In genomic region chr6:31639449-31639861, GRCh38 we compare ENCODE assay signal across 13 cellular contexts. TPM values are rescaled to one million over a fixed set of nuclear protein-coding genes. Genes with fewer than 3 reads are reported as not detected.
DNase-seq lines count a peak whose midpoint lies in the region; ATAC-seq and TF ChIP-seq lines count a peak whose summit lies in the region.
"Had no signal": no experiment of that assay in that cellular context is flagged by ENCODE, and none has a peak within 500 bp of the region (broad histone marks: within the 10 kb centered on the region; RNA-seq: fewer than 3 reads in every experiment).

No MANE protein-coding gene starts in this region.

- H3K4me3 Mint-ChIP-seq in activated CD4-positive, alpha-beta T cell treated with anti-CD3 and anti-CD28 coated beads, Interleukin-2, amount 10 ng/mL, durations not matched to agents 24 days and 14 days, result no peak overlapping the region
- H3K4me3 Mint-ChIP-seq: B cell had no signal

- no peaks in the 10 kb centered on the region for H3K9me3 ChIP-seq in adipocyte (ENCODE audit: control insufficient read depth, low read length)
- H3K9me3 ChIP-seq: prostate gland, tibial artery had no signal

- intact Hi-C loops in activated CD4-positive, alpha-beta T cell treated with anti-CD3 and anti-CD28 coated beads, Interleukin-2, amount 10 ng/mL, durations not matched to agents 24 days and 14 days (cut with micrococcal nuclease), result no loop called here

- peak overlapping the region; percentile 77 for H3K27ac Mint-ChIP-seq in activated CD4-positive, alpha-beta T cell treated with anti-CD3 and anti-CD28 coated beads, Interleukin-2, amount 10 ng/mL, durations not matched to agents 24 days and 14 days
- H3K27ac Mint-ChIP-seq: B cell had no signal

- peak; percentile 13 for ATAC-seq in omental fat pad (ENCODE audit: low FRiP score)
- no peak for ATAC-seq in GM21529 (IDR thresholded peaks at IDR 0.05; ENCODE audit: unreplicated experiment)
- no peak for ATAC-seq in GM18867 (IDR thresholded peaks at IDR 0.05; ENCODE audit: unreplicated experiment)

- no peaks in the 10 kb centered on the region for H3K27me3 Mint-ChIP-seq in activated CD4-positive, alpha-beta T cell treated with anti-CD3 and anti-CD28 coated beads, Interleukin-2, amount 10 ng/mL, durations not matched to agents 24 days and 14 days
- H3K27me3 Mint-ChIP-seq: B cell had no signal

- no peak overlapping the region for H3K9ac ChIP-seq in adipocyte (ENCODE audit: low read length)

- peaks cover 8% of the 10 kb centered on the region for H3K4me1 Mint-ChIP-seq in activated CD4-positive, alpha-beta T cell treated with anti-CD3 and anti-CD28 coated beads, Interleukin-2, amount 10 ng/mL, durations not matched to agents 24 days and 14 days
- H3K4me1 Mint-ChIP-seq: B cell had no signal

- H3K9me3 Mint-ChIP-seq in activated CD4-positive, alpha-beta T cell treated with anti-CD3 and anti-CD28 coated beads, Interleukin-2, amount 10 ng/mL, durations not matched to agents 24 days and 14 days, result no peaks in the 10 kb centered on the region

- TF ChIP-seq CTCF in omental fat pad (IDR thresholded peaks at IDR 0.05), result no peak

- H3K36me3 ChIP-seq in adipocyte (ENCODE audit: control insufficient read depth, insufficient read depth, low read length, severe bottlenecking), result peaks cover 95% of the 10 kb centered on the region

- DNase-seq in activated CD4-positive, alpha-beta T cell treated with anti-CD3 and anti-CD28 coated beads, Interleukin-2, amount 10 ng/mL, durations not matched to agents 24 days and 14 days, result no peak
- DNase-seq in activated CD4-positive, alpha-beta T cell treated with anti-CD3 and anti-CD28 coated beads for 1 hour, result no peak
- peak; percentile 81 for DNase-seq in LHCN-M2 (ENCODE audit: low read depth)
- DNase-seq in adipocyte (ENCODE audit: low read depth), result peak; percentile 23
- no peak for DNase-seq in omental fat pad (ENCODE audit: low spot score)
- DNase-seq in NCI-H526 (lab: John Stamatoyannopoulos, UW), result no peak
- DNase-seq: NCI-H187 treated with DMSO at 0.1 percent for 48 hours, tibial artery had no signal

- H3K36me3 Mint-ChIP-seq in activated CD4-positive, alpha-beta T cell treated with anti-CD3 and anti-CD28 coated beads, Interleukin-2, amount 10 ng/mL, durations not matched to agents 24 days and 14 days (ENCODE audit: low read depth), result peaks cover 69% of the 10 kb centered on the region

- H3K27me3 ChIP-seq in adipocyte (replicated peaks; ENCODE audit: control insufficient read depth, insufficient read depth, low read length), result no peaks in the 10 kb centered on the region
- H3K27me3 ChIP-seq: tibial artery had no signal

- no peak overlapping the region for H3K4me3 ChIP-seq in adipocyte (ENCODE audit: low read length)
- H3K4me3 ChIP-seq: prostate gland, tibial artery had no signal

- H3K4me1 ChIP-seq in adipocyte (ENCODE audit: control insufficient read depth, insufficient read depth, low read length), result peaks cover 18% of the 10 kb centered on the region
- H3K4me1 ChIP-seq: prostate gland, tibial artery had no signal

RNA-seq across cellular contexts. Expression of gene BAG6, which starts 13.0 kb away (rescaled TPM):
- 324 and 342 TPM in 2 replicates for total RNA-seq in activated CD4-positive, alpha-beta T cell treated with anti-CD3 and anti-CD28 coated beads, Interleukin-2, amount 10 ng/mL, durations not matched to agents 24 days and 14 days
- 180 and 219 TPM in 2 replicates for total RNA-seq in LHCN-M2 (2014; rRNA removed)
- 249 TPM for polyA plus RNA-seq in LHCN-M2 (2012)
- 100 to 1,000 TPM; 137 to 231 (median 157) TPM for total RNA-seq in omental fat pad

RNA-seq across cellular contexts. Expression of gene APOM, which starts 16.2 kb away (rescaled TPM):
- 2.5 and 3.4 TPM in 2 replicates for total RNA-seq in activated CD4-positive, alpha-beta T cell treated with anti-CD3 and anti-CD28 coated beads, Interleukin-2, amount 10 ng/mL, durations not matched to agents 24 days and 14 days
- total RNA-seq in LHCN-M2 (2014; rRNA removed) (3.9 and 4.4 TPM in 2 replicates), omental fat pad (1 to 10 TPM; 2.4 to 5.0 (median 3.6) TPM)
- polyA plus RNA-seq in LHCN-M2 (2012), result 5.4 TPM
- total RNA-seq: glomerular endothelial cell had no signal

RNA-seq across cellular contexts. Expression of gene PRRC2A, which starts 18.9 kb away (rescaled TPM):
- total RNA-seq in activated CD4-positive, alpha-beta T cell treated with anti-CD3 and anti-CD28 coated beads, Interleukin-2, amount 10 ng/mL, durations not matched to agents 24 days and 14 days, result 290 and 303 TPM in 2 replicates
- total RNA-seq in LHCN-M2 (2014; rRNA removed) (75.9 and 81.7 TPM in 2 replicates), omental fat pad (100 to 1,000 TPM in 1 of 4 donors, 10 to 100 TPM in 3; 44.8 to 111 (median 65.4) TPM)
- 100 TPM for polyA plus RNA-seq in LHCN-M2 (2012)

RNA-seq across cellular contexts. Expression of gene C6orf47, which starts 21.1 kb away (rescaled TPM):
- 16.8 and 17.9 TPM in 2 replicates for total RNA-seq in activated CD4-positive, alpha-beta T cell treated with anti-CD3 and anti-CD28 coated beads, Interleukin-2, amount 10 ng/mL, durations not matched to agents 24 days and 14 days
- 30.0 and 31.3 TPM in 2 replicates for total RNA-seq in LHCN-M2 (2014; rRNA removed)
- 13.4 TPM for polyA plus RNA-seq in LHCN-M2 (2012)
- total RNA-seq in omental fat pad, result 10 to 100 TPM; 16.8 to 24.7 (median 21.2) TPM

RNA-seq across cellular contexts. Expression of gene AIF1, which starts 24.4 kb away (rescaled TPM):
- 68.2 and 69.6 TPM in 2 replicates for total RNA-seq in activated CD4-positive, alpha-beta T cell treated with anti-CD3 and anti-CD28 coated beads, Interleukin-2, amount 10 ng/mL, durations not matched to agents 24 days and 14 days
- total RNA-seq in LHCN-M2 (2014; rRNA removed), result not detected in 2 replicates
- not detected for polyA plus RNA-seq in LHCN-M2 (2012)
- total RNA-seq in omental fat pad, result 10 to 100 TPM; 57.3 to 95.1 (median 81.8) TPM
- total RNA-seq: glomerular endothelial cell had no signal

Comparison
In these comparisons a context has a peak if more than half of its experiments do, and no peak if none do; other contexts are left out.
1. DNase-seq: peak in LHCN-M2 (single experiment) and adipocyte (single experiment); none in activated CD4-positive, alpha-beta T cell treated with anti-CD3 and anti-CD28 coated beads, Interleukin-2, amount 10 ng/mL, durations not matched to agents 24 days and 14 days (single experiment), activated CD4-positive, alpha-beta T cell treated with anti-CD3 and anti-CD28 coated beads for 1 hour (single experiment), omental fat pad (single experiment) and NCI-H526 (0 of 2).